11 cellular contexts compared by ENCODE assay signal in genomic region chr1:230124187-230125128, GRCh38. TPM values are rescaled to one million over a fixed set of nuclear protein-coding genes. Genes with fewer than 3 reads are reported as not detected.
DNase-seq lines count a peak whose midpoint lies in the region; ATAC-seq and TF ChIP-seq lines count a peak whose summit lies in the region.
"Had no signal": no experiment of that assay in that cellular context is flagged by ENCODE, and none has a peak within 500 bp of the region (broad histone marks: within the 10 kb centered on the region; RNA-seq: fewer than 3 reads in every experiment).

No MANE protein-coding gene starts in this region.

- TF ChIP-seq CTCF in prostate gland (IDR thresholded peaks at IDR 0.05): no peak

- CTCF ChIA-PET in activated CD8-positive, alpha-beta T cell treated with anti-CD3 and anti-CD28 coated beads, Interleukin-2, amount 10 ng/mL, durations not matched to agents 7 days and 5 days (lab: Charles Lee): interaction anchor here (1.2 to 4.4 kb wide), 4 partner anchors 12 to 21 kb away, joined by 3 to 21 read pairs (median 8); no protein-coding TSS in a partner anchor

- peaks cover 66% of the 10 kb centered on the region for H3K4me1 Mint-ChIP-seq in activated CD8-positive, alpha-beta T cell treated with anti-CD3 and anti-CD28 coated beads, Interleukin-2, amount 10 ng/mL, durations not matched to agents 7 days and 5 days (ENCODE audit: low read depth)

- no peaks in the 10 kb centered on the region for H3K27me3 Mint-ChIP-seq in activated CD8-positive, alpha-beta T cell treated with anti-CD3 and anti-CD28 coated beads, Interleukin-2, amount 10 ng/mL, durations not matched to agents 7 days and 5 days (ENCODE audit: low read depth)

- no peak overlapping the region for H3K27ac ChIP-seq in prostate gland
- H3K27ac ChIP-seq: neural progenitor cell had no signal

- intact Hi-C loops in prostate gland (cut with DNase I): no loop called here

- peak overlapping the region; percentile 4 for H3K4me3 Mint-ChIP-seq in activated CD8-positive, alpha-beta T cell treated with anti-CD3 and anti-CD28 coated beads, Interleukin-2, amount 10 ng/mL, durations not matched to agents 7 days and 5 days
- H3K4me3 Mint-ChIP-seq: neural progenitor cell had no signal

- peak; percentile 42 for ATAC-seq in activated CD8-positive, alpha-beta T cell treated with anti-CD3 and anti-CD28 coated beads, Interleukin-2, amount 10 ng/mL, durations not matched to agents 7 days and 5 days
- ATAC-seq in HG03342 (IDR thresholded peaks at IDR 0.05; ENCODE audit: unreplicated experiment): no peak

- no peaks in the 10 kb centered on the region for H3K36me3 ChIP-seq in prostate gland
- H3K36me3 ChIP-seq: neural progenitor cell had no signal

- peak; percentile 90 for DNase-seq in DMS79 treated with DMSO at 0.1 percent for 48 hours (lab: John Stamatoyannopoulos, UW)
- DNase-seq in Jurkat, Clone E6-1 (ENCODE audit: low read depth, low spot score): peak; percentile 95
- peak; percentile 46 for DNase-seq in activated CD8-positive, alpha-beta T cell treated with anti-CD3 and anti-CD28 coated beads, Interleukin-2, amount 10 ng/mL, durations not matched to agents 7 days and 5 days
- DNase-seq in myocyte (ENCODE audit: low read depth): peak; percentile 63
- no peak for DNase-seq in prostate gland (ENCODE audit: low spot score)
- DNase-seq in hypothalamus (lab: John Stamatoyannopoulos, UW): no peak
- DNase-seq: dermis blood vessel endothelial cell, Karpas-422, SHP77 had no signal

- peaks cover 12% of the 10 kb centered on the region for H3K36me3 Mint-ChIP-seq in activated CD8-positive, alpha-beta T cell treated with anti-CD3 and anti-CD28 coated beads, Interleukin-2, amount 10 ng/mL, durations not matched to agents 7 days and 5 days (ENCODE audit: low read depth)

- peak overlapping the region; percentile 11 for H3K27ac Mint-ChIP-seq in activated CD8-positive, alpha-beta T cell treated with anti-CD3 and anti-CD28 coated beads, Interleukin-2, amount 10 ng/mL, durations not matched to agents 7 days and 5 days

- 85% methylated on average over 9 of the region's 9 CpGs for WGBS in prostate gland

- POLR2A ChIA-PET in activated CD8-positive, alpha-beta T cell treated with anti-CD3 and anti-CD28 coated beads, Interleukin-2, amount 10 ng/mL, durations not matched to agents 7 days and 5 days (lab: Charles Lee): no interaction called here

- H3K9me3 Mint-ChIP-seq in activated CD8-positive, alpha-beta T cell treated with anti-CD3 and anti-CD28 coated beads, Interleukin-2, amount 10 ng/mL, durations not matched to agents 7 days and 5 days (ENCODE audit: insufficient read depth): no peaks in the 10 kb centered on the region
- H3K9me3 Mint-ChIP-seq: neural progenitor cell had no signal

- no peaks in the 10 kb centered on the region for H3K4me1 ChIP-seq in prostate gland (replicated peaks)

- no peaks in the 10 kb centered on the region for H3K27me3 ChIP-seq in prostate gland (replicated peaks; ENCODE audit: insufficient read depth)
- H3K27me3 ChIP-seq: neural progenitor cell had no signal

- no peak for TF ChIP-seq POLR2A in prostate gland (IDR thresholded peaks at IDR 0.05)

- H3K4me3 ChIP-seq in Jurkat, Clone E6-1 (ENCODE audit: low read length): peak overlapping the region; percentile 34
- H3K4me3 ChIP-seq in prostate gland: no peak overlapping the region
- H3K4me3 ChIP-seq: neural progenitor cell had no signal

- H3K9me3 ChIP-seq in prostate gland: no peaks in the 10 kb centered on the region

RNA-seq across cellular contexts. Expression of gene GALNT2, which starts 57.4 kb away (rescaled TPM):
- 60.8 TPM for polyA plus RNA-seq in Jurkat, Clone E6-1 (2012; ENCODE audit: insufficient read depth, insufficient read length)
- total RNA-seq in activated CD8-positive, alpha-beta T cell treated with anti-CD3 and anti-CD28 coated beads, Interleukin-2, amount 10 ng/mL, durations not matched to agents 7 days and 5 days: 10 to 100 TPM; 20.7 to 21.2 TPM
- total RNA-seq in myocyte (64.4 and 66.8 TPM in 2 replicates), prostate gland (100 to 1,000 TPM in 1 of 2 donors, 10 to 100 TPM in 1; 34.1 to 125 TPM)
- 111 TPM for polyA plus RNA-seq in myocyte (2012)

Comparison
In these comparisons a context has a peak if more than half of its experiments do, and no peak if none do; other contexts are left out.
1. DNase-seq: peak in DMS79 treated with DMSO at 0.1 percent for 48 hours (single experiment), Jurkat, Clone E6-1 (single experiment), activated CD8-positive, alpha-beta T cell treated with anti-CD3 and anti-CD28 coated beads, Interleukin-2, amount 10 ng/mL, durations not matched to agents 7 days and 5 days (single experiment) and myocyte (single experiment); none in prostate gland (single experiment) and hypothalamus (0 of 51).